11 cellular contexts compared by ENCODE assay signal in genomic region chr7:16929146-16929762, GRCh38. TPM values are rescaled to one million over a fixed set of nuclear protein-coding genes. Genes with fewer than 3 reads are reported as not detected.
DNase-seq lines count a peak whose midpoint lies in the region; ATAC-seq and TF ChIP-seq lines count a peak whose summit lies in the region.
"Had no signal": no experiment of that assay in that cellular context is flagged by ENCODE, and none has a peak within 500 bp of the region (broad histone marks: within the 10 kb centered on the region; RNA-seq: fewer than 3 reads in every experiment).

No MANE protein-coding gene starts in this region.

- in situ Hi-C loops in GM13976 (cut with MboI; ENCODE audit: low sequenced_read_pairs, unreplicated experiment) = no loop called here

- peak; percentile 81 for ATAC-seq in GM18520 (IDR thresholded peaks at IDR 0.05; ENCODE audit: unreplicated experiment)
- peak; percentile 84 for ATAC-seq in GM21825 (IDR thresholded peaks at IDR 0.05; ENCODE audit: unreplicated experiment)
- peak; percentile 89 for ATAC-seq in HG03521 (IDR thresholded peaks at IDR 0.05; ENCODE audit: unreplicated experiment)
- ATAC-seq: Right ventricle myocardium inferior had no signal

- TF ChIP-seq CTCF in colonic mucosa (IDR thresholded peaks at IDR 0.05) (no peak), GM13976 (IDR thresholded peaks at IDR 0.05; ENCODE audit: borderline replicate concordance, control extremely low read depth, extremely low read depth, insufficient read depth, missing control alignments) (no peak)

- no peaks in the 10 kb centered on the region for H3K9me3 ChIP-seq in colonic mucosa

- DNase-seq in colonic mucosa = no peak
- DNase-seq in HCEC 1CT = no peak
- no peak for DNase-seq in activated gamma-delta T cell (lab: John Stamatoyannopoulos, UW)
- DNase-seq in GM13976 (ENCODE audit: low spot score) = no peak
- DNase-seq in NCI-H2196 (lab: John Stamatoyannopoulos, UW; ENCODE audit: unreplicated experiment) = no peak
- DNase-seq: activated T-cell treated with anti-CD3 and anti-CD28 coated beads, Interleukin-2, amount 50 U/mL, for 24 hours had no signal

- no peak overlapping the region for H3K9ac ChIP-seq in colonic mucosa (ENCODE audit: low read depth in 2 of 2, low read length in 2 of 2)

- H3K27me3 ChIP-seq in colonic mucosa = no peaks in the 10 kb centered on the region

- no peaks in the 10 kb centered on the region for H3K4me1 ChIP-seq in colonic mucosa

- intact Hi-C loops in colonic mucosa (cut with DNase I) = loop anchor here (10.0 kb wide), 1 partner anchor 716 kb away; no protein-coding TSS in a partner anchor

- H3K27ac ChIP-seq in colonic mucosa = peak overlapping the region; percentile 26

- no peaks in the 10 kb centered on the region for H3K36me3 ChIP-seq in colonic mucosa

- H3K4me3 ChIP-seq in colonic mucosa = no peak overlapping the region

RNA-seq across cellular contexts. Expression of gene AGR3, which starts 47.5 kb away (rescaled TPM):
- total RNA-seq in colonic mucosa = 100 to 1,000 TPM; 144 to 197 TPM
- total RNA-seq: Right ventricle myocardium inferior, temporal lobe had no signal
